In the genomic region with DNA sequence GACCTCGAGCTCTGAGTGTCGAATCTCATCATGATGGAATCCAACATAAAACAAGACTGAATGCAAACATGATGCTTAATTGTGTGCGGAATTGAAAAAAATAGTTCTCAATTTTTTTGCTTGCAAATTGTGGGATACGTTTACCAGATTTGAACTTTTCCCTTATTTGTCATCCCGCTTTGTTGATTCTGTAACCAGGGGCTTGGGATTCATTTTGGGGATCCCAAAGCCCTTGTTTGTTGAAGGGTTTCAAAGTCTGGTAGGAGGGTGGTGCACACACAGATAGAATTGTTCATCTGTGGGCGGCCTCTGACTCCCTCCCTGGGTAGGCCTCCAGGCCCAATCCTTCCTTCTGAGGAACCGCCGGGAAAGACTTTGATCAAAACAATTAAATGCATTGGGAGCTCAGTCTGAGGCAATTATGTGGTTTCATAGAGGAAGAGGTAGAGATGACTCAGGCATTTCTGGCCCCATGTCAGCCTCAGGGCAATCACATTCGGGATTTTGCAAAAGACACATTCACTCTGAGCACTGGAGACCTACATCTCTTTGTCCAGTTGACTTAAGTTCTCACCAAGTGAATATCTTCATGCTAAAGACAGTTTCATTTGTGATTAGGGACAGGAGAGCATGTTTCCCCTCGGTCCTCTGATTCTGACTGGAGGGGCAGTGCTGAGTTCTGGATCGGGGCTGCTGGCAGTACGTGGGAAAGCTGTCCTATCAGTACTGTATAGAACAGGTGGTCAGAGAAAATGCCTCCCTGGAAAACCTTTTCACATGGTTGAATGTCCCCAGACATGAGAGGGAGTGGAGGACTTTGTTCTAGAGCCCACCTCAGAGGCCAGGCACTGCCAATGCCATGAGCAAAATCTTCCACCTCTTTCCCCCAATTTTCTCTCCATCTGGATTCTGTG, we compare ENCODE assay signal across 10 cellular contexts. TPM values are rescaled to one million over a fixed set of nuclear protein-coding genes. Genes with fewer than 3 reads are reported as not detected.
DNase-seq lines count a peak whose midpoint lies in the region; TF ChIP-seq lines count a peak whose summit lies in the region.
"Had no signal": no experiment of that assay in that cellular context is flagged by ENCODE, and none has a peak within 500 bp of the region (broad histone marks: within the 10 kb centered on the region; RNA-seq: fewer than 3 reads in every experiment).

No MANE protein-coding gene starts in this region.

- intact Hi-C loops in activated T-helper 2 cell treated with anti-CD3 and anti-CD28 coated beads, Interferon-gamma antibody, Interleukin-2, Interleukin-4, amounts not matched to agents 10 μg/mL and 5 μg/mL and 100 μg/mL, durations not matched to agents 14 hours and 24 hours and 36 hours (cut with micrococcal nuclease) = no loop called here
- intact Hi-C loops in left ventricle myocardium inferior (cut with micrococcal nuclease) = no loop called here
- intact Hi-C loops in posterior vena cava (cut with DNase I) = no loop called here

- no peak overlapping the region for H3K4me3 Mint-ChIP-seq in activated T-helper 2 cell treated with anti-CD3 and anti-CD28 coated beads, Interferon-gamma antibody, Interleukin-2, Interleukin-4, amounts not matched to agents 10 μg/mL and 5 μg/mL and 100 μg/mL, durations not matched to agents 14 hours and 24 hours and 36 hours (ENCODE audit: low read depth)
- H3K4me3 Mint-ChIP-seq: naive thymus-derived CD4-positive, alpha-beta T cell had no signal

- H2BK5ac ChIP-seq in mesenchymal stem cell (ENCODE audit: low read depth, low read length, poor library complexity, severe bottlenecking) = peak overlapping the region; percentile 74

- H3K27me3 ChIP-seq in brain microvascular endothelial cell (replicated peaks) = no peaks in the 10 kb centered on the region
- peaks cover 0 to 26% of the 10 kb centered on the region in 2 experiments for H3K27me3 ChIP-seq in mesenchymal stem cell (ENCODE audit: control insufficient read depth in 1 of 2, insufficient read depth in 1 of 2, low read length in 2 of 2)
- peaks cover 99% of the 10 kb centered on the region for H3K27me3 ChIP-seq in left ventricle myocardium inferior (ENCODE audit: low read depth)

- H3K4me3 ChIP-seq in NB4 (ENCODE audit: low read depth, low read length) = no peak overlapping the region
- H3K4me3 ChIP-seq in brain microvascular endothelial cell (ENCODE audit: low read depth, low read length) = no peak overlapping the region
- H3K4me3 ChIP-seq in mesenchymal stem cell (ENCODE audit: insufficient read depth in 1 of 2, low read depth in 1 of 2, low read length in 2 of 2) = peak overlapping the region in 1 of 2 experiments; percentile 36
- H3K4me3 ChIP-seq in left ventricle myocardium inferior = no peak overlapping the region
- H3K4me3 ChIP-seq: gastroesophageal sphincter had no signal

- no peak for TF ChIP-seq CTCF in NB4 (IDR thresholded peaks at IDR 0.05; ENCODE audit: low read depth, low read length)
- TF ChIP-seq CTCF in brain microvascular endothelial cell (IDR thresholded peaks at IDR 0.05; ENCODE audit: low read depth, low read length, missing control alignments) = peak; percentile 4
- no peak for TF ChIP-seq CTCF in left ventricle myocardium inferior (IDR thresholded peaks at IDR 0.05; ENCODE audit: borderline replicate concordance)

- H3K18ac ChIP-seq in mesenchymal stem cell (ENCODE audit: low read depth in 1 of 2, low read length in 2 of 2) = no peak overlapping the region

- no peaks in the 10 kb centered on the region for H3K36me3 Mint-ChIP-seq in activated T-helper 2 cell treated with anti-CD3 and anti-CD28 coated beads, Interferon-gamma antibody, Interleukin-2, Interleukin-4, amounts not matched to agents 10 μg/mL and 5 μg/mL and 100 μg/mL, durations not matched to agents 14 hours and 24 hours and 36 hours (ENCODE audit: low read depth)
- H3K36me3 Mint-ChIP-seq: naive thymus-derived CD4-positive, alpha-beta T cell had no signal

- no peak overlapping the region for H2BK15ac ChIP-seq in mesenchymal stem cell (ENCODE audit: low read depth, poor library complexity, severe bottlenecking)

- peak overlapping the region; percentile 51 for H3K9ac ChIP-seq in mesenchymal stem cell (ENCODE audit: low read length)

- no peak overlapping the region for H3K14ac ChIP-seq in mesenchymal stem cell (ENCODE audit: low read length in 2 of 2)

- no peak overlapping the region for H2AFZ ChIP-seq in mesenchymal stem cell (ENCODE audit: low read depth, low read length)

- no peaks in the 10 kb centered on the region for H3K79me1 ChIP-seq in mesenchymal stem cell (replicated peaks; ENCODE audit: low read length, poor library complexity, severe bottlenecking)

- WGBS in mesenchymal stem cell = 74% methylated on average over 12 of the region's 12 CpGs

- H3K27me3 Mint-ChIP-seq in activated T-helper 2 cell treated with anti-CD3 and anti-CD28 coated beads, Interferon-gamma antibody, Interleukin-2, Interleukin-4, amounts not matched to agents 10 μg/mL and 5 μg/mL and 100 μg/mL, durations not matched to agents 14 hours and 24 hours and 36 hours (ENCODE audit: low read depth) = peaks cover 66% of the 10 kb centered on the region

- H3K36me3 ChIP-seq in brain microvascular endothelial cell (replicated peaks) = no peaks in the 10 kb centered on the region
- no peaks in the 10 kb centered on the region for H3K36me3 ChIP-seq in mesenchymal stem cell (ENCODE audit: control insufficient read depth in 1 of 2, insufficient read depth in 2 of 2, low read depth in 1 of 2, low read length in 2 of 2)
- no peaks in the 10 kb centered on the region for H3K36me3 ChIP-seq in left ventricle myocardium inferior
- H3K36me3 ChIP-seq: gastroesophageal sphincter had no signal

- peaks cover 11% of the 10 kb centered on the region for H3K4me1 ChIP-seq in mesenchymal stem cell (ENCODE audit: control insufficient read depth, insufficient read depth, low read depth, low read length)
- H3K4me1 ChIP-seq in left ventricle myocardium inferior = no peaks in the 10 kb centered on the region
- H3K4me1 ChIP-seq: gastroesophageal sphincter had no signal

- no peak overlapping the region for H4K8ac ChIP-seq in mesenchymal stem cell (ENCODE audit: low read length)

- TF ChIP-seq POLR2A in NB4 (IDR thresholded peaks at IDR 0.05; ENCODE audit: extremely low read depth, insufficient read length) = no peak

- peak overlapping the region; percentile 96 for H2AK5ac ChIP-seq in mesenchymal stem cell (ENCODE audit: low read length, severe bottlenecking)

- no peaks in the 10 kb centered on the region for H3K9me3 ChIP-seq in mesenchymal stem cell (ENCODE audit: control insufficient read depth, low read length)
- H3K9me3 ChIP-seq in left ventricle myocardium inferior (replicated peaks) = no peaks in the 10 kb centered on the region
- H3K9me3 ChIP-seq: gastroesophageal sphincter had no signal

- in situ Hi-C loops in brain microvascular endothelial cell (cut with HindIII; ENCODE audit: low pct_ligation_motif_present, low sequenced_read_pairs) = no loop called here

- H2BK120ac ChIP-seq in mesenchymal stem cell (ENCODE audit: low read depth, low read length) = no peak overlapping the region

- DNase-seq in COLO829 (ENCODE audit: low spot score) = peak; percentile 94
- peak; percentile 81 for DNase-seq in NB4 (ENCODE audit: low read depth)
- DNase-seq in brain microvascular endothelial cell = peak; percentile 78
- DNase-seq in mesenchymal stem cell = peak; percentile 65
- DNase-seq in activated T-helper 2 cell treated with anti-CD3 and anti-CD28 coated beads, Interferon-gamma antibody, Interleukin-2, Interleukin-4, amounts not matched to agents 10 μg/mL and 5 μg/mL and 100 μg/mL, durations not matched to agents 14 hours and 24 hours and 36 hours (ENCODE audit: low spot score) = no peak
- DNase-seq in left ventricle myocardium inferior = no peak
- DNase-seq in stimulated activated CD4-positive, alpha-beta T cell treated with anti-CD3 and anti-CD28 coated beads, Interleukin-2, amount 100 ng/mL, for 48 hours = no peak
- no peak for DNase-seq in posterior vena cava (ENCODE audit: low spot score)
- DNase-seq: naive thymus-derived CD4-positive, alpha-beta T cell had no signal

- no peak overlapping the region for H3K4ac ChIP-seq in mesenchymal stem cell (ENCODE audit: low read depth in 1 of 2, low read length in 2 of 2)

- no peak overlapping the region for H3K27ac Mint-ChIP-seq in activated T-helper 2 cell treated with anti-CD3 and anti-CD28 coated beads, Interferon-gamma antibody, Interleukin-2, Interleukin-4, amounts not matched to agents 10 μg/mL and 5 μg/mL and 100 μg/mL, durations not matched to agents 14 hours and 24 hours and 36 hours
- H3K27ac Mint-ChIP-seq: naive thymus-derived CD4-positive, alpha-beta T cell had no signal

- H3K27ac ChIP-seq in brain microvascular endothelial cell = peak overlapping the region; percentile 65
- H3K27ac ChIP-seq in mesenchymal stem cell (ENCODE audit: low read length, poor library complexity, severe bottlenecking) = peak overlapping the region; percentile 55
- H3K27ac ChIP-seq in left ventricle myocardium inferior (replicated peaks) = no peak overlapping the region
- H3K27ac ChIP-seq: gastroesophageal sphincter had no signal

- no peak overlapping the region for H4K91ac ChIP-seq in mesenchymal stem cell (ENCODE audit: low read length)

- H3K4me2 ChIP-seq in mesenchymal stem cell (ENCODE audit: low read length, poor library complexity, severe bottlenecking) = no peak overlapping the region

- no peak overlapping the region for H3K23ac ChIP-seq in mesenchymal stem cell (ENCODE audit: low read length in 2 of 2)

- H2BK12ac ChIP-seq in mesenchymal stem cell (ENCODE audit: low read length in 2 of 2) = no peak overlapping the region

- peaks cover 3% of the 10 kb centered on the region for H3K4me1 Mint-ChIP-seq in activated T-helper 2 cell treated with anti-CD3 and anti-CD28 coated beads, Interferon-gamma antibody, Interleukin-2, Interleukin-4, amounts not matched to agents 10 μg/mL and 5 μg/mL and 100 μg/mL, durations not matched to agents 14 hours and 24 hours and 36 hours (ENCODE audit: low read depth)
- H3K4me1 Mint-ChIP-seq: naive thymus-derived CD4-positive, alpha-beta T cell had no signal

- H3K9me3 Mint-ChIP-seq in activated T-helper 2 cell treated with anti-CD3 and anti-CD28 coated beads, Interferon-gamma antibody, Interleukin-2, Interleukin-4, amounts not matched to agents 10 μg/mL and 5 μg/mL and 100 μg/mL, durations not matched to agents 14 hours and 24 hours and 36 hours = no peaks in the 10 kb centered on the region

RNA-seq across cellular contexts. Expression of gene IGFL4, which starts 27.8 kb away (rescaled TPM):
- polyA plus RNA-seq in mesenchymal stem cell (2013, experiment 1 of 2) = not detected
- not detected for polyA plus RNA-seq in mesenchymal stem cell (2013, experiment 2 of 2)
- total RNA-seq in activated T-helper 2 cell treated with anti-CD3 and anti-CD28 coated beads, Interferon-gamma antibody, Interleukin-2, Interleukin-4, amounts not matched to agents 10 μg/mL and 5 μg/mL and 100 μg/mL, durations not matched to agents 14 hours and 24 hours and 36 hours = not detected in 2 replicates
- not detected for total RNA-seq in left ventricle myocardium inferior
- not detected for total RNA-seq in posterior vena cava
- total RNA-seq: gastroesophageal sphincter; naive thymus-derived CD4-positive, alpha-beta T cell had no signal
- polyA plus RNA-seq: naive thymus-derived CD4-positive, alpha-beta T cell had no signal

RNA-seq across cellular contexts. Expression of gene PGLYRP1, which starts 45.7 kb away (rescaled TPM):
- polyA plus RNA-seq in mesenchymal stem cell (2013, experiment 1 of 2) = not detected
- polyA plus RNA-seq in mesenchymal stem cell (2013, experiment 2 of 2) = not detected
- total RNA-seq in activated T-helper 2 cell treated with anti-CD3 and anti-CD28 coated beads, Interferon-gamma antibody, Interleukin-2, Interleukin-4, amounts not matched to agents 10 μg/mL and 5 μg/mL and 100 μg/mL, durations not matched to agents 14 hours and 24 hours and 36 hours = not detected in 2 replicates
- total RNA-seq in left ventricle myocardium inferior (not detected), posterior vena cava (not detected)
- total RNA-seq: gastroesophageal sphincter; naive thymus-derived CD4-positive, alpha-beta T cell had no signal
- polyA plus RNA-seq: naive thymus-derived CD4-positive, alpha-beta T cell had no signal

RNA-seq across cellular contexts. Expression of gene IGFL3, which starts 55.9 kb away (rescaled TPM):
- polyA plus RNA-seq in mesenchymal stem cell (2013, experiment 1 of 2) = 0.40 TPM
- 0.26 TPM for polyA plus RNA-seq in mesenchymal stem cell (2013, experiment 2 of 2)
- not detected in 2 replicates for total RNA-seq in activated T-helper 2 cell treated with anti-CD3 and anti-CD28 coated beads, Interferon-gamma antibody, Interleukin-2, Interleukin-4, amounts not matched to agents 10 μg/mL and 5 μg/mL and 100 μg/mL, durations not matched to agents 14 hours and 24 hours and 36 hours
- total RNA-seq in left ventricle myocardium inferior (not detected), posterior vena cava (not detected)
- total RNA-seq: gastroesophageal sphincter; naive thymus-derived CD4-positive, alpha-beta T cell had no signal
- polyA plus RNA-seq: naive thymus-derived CD4-positive, alpha-beta T cell had no signal

Comparison
In these comparisons a context has a peak if more than half of its experiments do, and no peak if none do; other contexts are left out.
1. DNase-seq: peak in COLO829 (single experiment), NB4 (single experiment), brain microvascular endothelial cell (single experiment) and mesenchymal stem cell (single experiment); none in activated T-helper 2 cell treated with anti-CD3 and anti-CD28 coated beads, Interferon-gamma antibody, Interleukin-2, Interleukin-4, amounts not matched to agents 10 μg/mL and 5 μg/mL and 100 μg/mL, durations not matched to agents 14 hours and 24 hours and 36 hours (single experiment), left ventricle myocardium inferior (single experiment), stimulated activated CD4-positive, alpha-beta T cell treated with anti-CD3 and anti-CD28 coated beads, Interleukin-2, amount 100 ng/mL, for 48 hours (0 of 2) and posterior vena cava (single experiment).